In the genomic region with DNA sequence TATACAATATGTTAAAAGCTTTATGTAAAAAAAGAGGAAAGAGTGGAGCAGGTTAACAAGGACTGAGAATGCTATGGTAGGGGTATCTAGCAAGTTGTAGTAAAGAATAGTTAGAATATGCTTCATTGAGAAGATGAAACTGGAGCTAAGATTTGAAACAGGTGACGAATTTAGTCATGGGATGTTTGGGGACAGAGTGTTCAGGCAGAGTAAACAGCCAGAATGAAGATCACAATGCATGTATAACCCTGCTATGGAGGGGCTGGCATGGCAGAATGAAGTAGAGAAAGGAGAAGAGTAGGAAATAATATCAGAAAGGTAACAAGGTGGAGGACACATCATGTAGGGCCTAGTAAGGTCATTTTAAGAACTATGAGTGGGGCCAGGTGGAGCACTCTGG, we compare ENCODE assay signal across 29 cellular contexts.
"Had no signal": no experiment of that assay in that cellular context is flagged by ENCODE, and none has a peak within 500 bp of the region (broad histone marks: within the 10 kb centered on the region; RNA-seq: fewer than 3 reads in every experiment).

No MANE protein-coding gene starts in this region.

- DNase-seq: activated CD4-positive, alpha-beta memory T cell treated with anti-CD3 and anti-CD28 coated beads, Interleukin-2, amount 10 ng/mL, durations not matched to agents 7 days and 5 days; activated CD4-positive, alpha-beta T cell treated with anti-CD3 and anti-CD28 coated beads for 1 hour; activated CD4-positive, alpha-beta T cell treated with anti-CD3 and anti-CD28 coated beads for 4 hours; activated CD4-positive, alpha-beta T cell treated with anti-CD3 and anti-CD28 coated beads, Interleukin-2, amount 10 ng/mL, durations not matched to agents 7 days and 5 days; activated CD4-positive, alpha-beta T cell treated with anti-CD3 and anti-CD28 coated beads, Interleukin-2, amount 50 U/mL, for 4 hours; activated CD8-positive, alpha-beta memory T cell treated with anti-CD3 and anti-CD28 coated beads, Interleukin-2, amount 50 U/mL, for 48 hours; activated gamma-delta T cell; activated naive CD4-positive, alpha-beta T cell; activated naive CD4-positive, alpha-beta T cell treated with anti-CD3 and anti-CD28 coated beads, Interleukin-2, amount 10 ng/mL, durations not matched to agents 7 days and 5 days; activated naive CD8-positive, alpha-beta T cell treated with anti-CD3 and anti-CD28 coated beads, Interleukin-2, amount 10 ng/mL, durations not matched to agents 7 days and 5 days; activated T-cell treated with anti-CD3 and anti-CD28 coated beads for 4 hours; activated T-cell treated with anti-CD3 and anti-CD28 coated beads, Interleukin-2, amount 50 U/mL, for 24 hours; activated T-cell treated with anti-CD3 and anti-CD28 coated beads, Interleukin-2, amount 50 U/mL, for 72 hours; dorsolateral prefrontal cortex; effector memory CD4-positive, alpha-beta T cell; endodermal cell; foreskin fibroblast; glutamatergic neuron; heart left ventricle; T-helper 1 cell; T-helper 2 cell had no signal

- H3K27me3 ChIP-seq: ascending aorta, breast epithelium, cardiac muscle cell, dorsolateral prefrontal cortex, heart left ventricle had no signal

- H3K9me3 ChIP-seq: ascending aorta, breast epithelium, heart left ventricle had no signal

- FAIRE-seq: frontal cortex had no signal

- ATAC-seq: activated naive CD4-positive, alpha-beta T cell treated with anti-CD3 and anti-CD28 coated beads, Interleukin-2, amount 50 U/mL, for 72 hours; activated T-cell treated with anti-CD3 and anti-CD28 coated beads, Interleukin-2, amount 50 U/mL, for 72 hours; esophagus mucosa; heart left ventricle; WTC11 had no signal

- H3K27ac ChIP-seq: ascending aorta, breast epithelium, cardiac muscle cell, coronary artery, heart left ventricle had no signal

- H3K4me3 ChIP-seq: ascending aorta, breast epithelium, cardiac muscle cell, coronary artery, dorsolateral prefrontal cortex, heart left ventricle had no signal

- H3K4me1 ChIP-seq: ascending aorta, breast epithelium, heart left ventricle had no signal
